ENCODE assay signal across 12 cellular contexts in the genomic region with DNA sequence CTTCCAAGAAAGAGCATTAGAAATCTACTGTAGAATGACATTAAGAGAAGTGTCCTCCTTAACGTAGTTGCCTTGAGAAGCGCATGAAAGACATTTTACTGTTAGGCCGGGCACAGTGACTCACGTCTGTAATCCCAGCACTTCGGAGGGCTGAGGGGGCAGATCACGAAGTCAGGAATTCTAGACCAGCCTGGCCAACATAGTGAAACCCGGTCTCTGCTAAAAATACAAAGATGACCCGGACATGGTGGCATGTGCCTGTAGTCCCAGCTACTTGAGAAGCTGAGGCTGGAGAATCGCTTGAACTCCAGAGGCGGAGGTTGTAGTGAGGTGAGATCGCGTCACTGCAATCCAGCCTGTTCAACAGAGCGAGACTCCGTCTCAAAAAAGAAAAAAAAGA.
"Had no signal": no experiment of that assay in that cellular context is flagged by ENCODE, and none has a peak within 500 bp of the region (broad histone marks: within the 10 kb centered on the region; RNA-seq: fewer than 3 reads in every experiment).

No MANE protein-coding gene starts in this region.

- ATAC-seq: gastrocnemius medialis; right cardiac atrium; SK-N-SH treated with all-trans-retinoic acid at 6 μM for 48 hours; stimulated activated memory B cell treated with anti-CD40 and anti-IgM and Interleukin-4, amounts not matched to agents 10 μg/mL and 1 μg/mL and 100 μg/mL, for 72 hours; WTC11 had no signal

- H3K4me3 Mint-ChIP-seq: stimulated activated memory B cell treated with anti-CD40 and anti-IgM and Interleukin-4, amounts not matched to agents 10 μg/mL and 1 μg/mL and 100 μg/mL, for 72 hours; T-helper 1 cell treated with Interleukin-12 subunit alpha and Interleukin-12 subunit beta and Interleukin-4 antibody, amounts not matched to agents 30 μg/mL and 1 μg/mL, for 36 hours; WTC11 had no signal

- H3K4me1 Mint-ChIP-seq: stimulated activated memory B cell treated with anti-CD40 and anti-IgM and Interleukin-4, amounts not matched to agents 10 μg/mL and 1 μg/mL and 100 μg/mL, for 72 hours; WTC11 had no signal

- DNase-seq: activated CD4-positive, alpha-beta T cell treated with anti-CD3 and anti-CD28 coated beads for 48 hours; activated naive CD4-positive, alpha-beta T cell; cortex of kidney; effector memory CD4-positive, alpha-beta T cell; gastrocnemius medialis; posterior cingulate gyrus; right cardiac atrium; trophoblast cell had no signal

- H3K27ac Mint-ChIP-seq: stimulated activated memory B cell treated with anti-CD40 and anti-IgM and Interleukin-4, amounts not matched to agents 10 μg/mL and 1 μg/mL and 100 μg/mL, for 72 hours; T-helper 1 cell treated with Interleukin-12 subunit alpha and Interleukin-12 subunit beta and Interleukin-4 antibody, amounts not matched to agents 30 μg/mL and 1 μg/mL, for 36 hours; WTC11 had no signal

- H3K36me3 Mint-ChIP-seq: stimulated activated memory B cell treated with anti-CD40 and anti-IgM and Interleukin-4, amounts not matched to agents 10 μg/mL and 1 μg/mL and 100 μg/mL, for 72 hours; WTC11 had no signal

- H3K9me3 Mint-ChIP-seq: stimulated activated memory B cell treated with anti-CD40 and anti-IgM and Interleukin-4, amounts not matched to agents 10 μg/mL and 1 μg/mL and 100 μg/mL, for 72 hours; T-helper 1 cell treated with Interleukin-12 subunit alpha and Interleukin-12 subunit beta and Interleukin-4 antibody, amounts not matched to agents 30 μg/mL and 1 μg/mL, for 36 hours; WTC11 had no signal
